ENCODE assay signal across 17 cellular contexts in genomic region chr16:27880312-27880711, GRCh38.
"Had no signal": no experiment of that assay in that cellular context is flagged by ENCODE, and none has a peak within 500 bp of the region (broad histone marks: within the 10 kb centered on the region; RNA-seq: fewer than 3 reads in every experiment).

No MANE protein-coding gene starts in this region.

- H3K27ac ChIP-seq: RWPE1 had no signal

- ATAC-seq: HepG2 had no signal

- DNase-seq: IMR-90, Karpas-422, KG1, MM.1S, NCI-H1092 treated with DMSO at 0.1 percent for 48 hours, NCI-H1436, NCI-H187, NCI-H2029, NCI-H2081 treated with DMSO at 0.1 percent for 48 hours, NCI-H2171, NCI-H226, NCI-H446, NCI-H510A, NCI-H524 treated with DMSO at 0.1 percent for 48 hours, SHP77 had no signal
